In the genomic region with DNA sequence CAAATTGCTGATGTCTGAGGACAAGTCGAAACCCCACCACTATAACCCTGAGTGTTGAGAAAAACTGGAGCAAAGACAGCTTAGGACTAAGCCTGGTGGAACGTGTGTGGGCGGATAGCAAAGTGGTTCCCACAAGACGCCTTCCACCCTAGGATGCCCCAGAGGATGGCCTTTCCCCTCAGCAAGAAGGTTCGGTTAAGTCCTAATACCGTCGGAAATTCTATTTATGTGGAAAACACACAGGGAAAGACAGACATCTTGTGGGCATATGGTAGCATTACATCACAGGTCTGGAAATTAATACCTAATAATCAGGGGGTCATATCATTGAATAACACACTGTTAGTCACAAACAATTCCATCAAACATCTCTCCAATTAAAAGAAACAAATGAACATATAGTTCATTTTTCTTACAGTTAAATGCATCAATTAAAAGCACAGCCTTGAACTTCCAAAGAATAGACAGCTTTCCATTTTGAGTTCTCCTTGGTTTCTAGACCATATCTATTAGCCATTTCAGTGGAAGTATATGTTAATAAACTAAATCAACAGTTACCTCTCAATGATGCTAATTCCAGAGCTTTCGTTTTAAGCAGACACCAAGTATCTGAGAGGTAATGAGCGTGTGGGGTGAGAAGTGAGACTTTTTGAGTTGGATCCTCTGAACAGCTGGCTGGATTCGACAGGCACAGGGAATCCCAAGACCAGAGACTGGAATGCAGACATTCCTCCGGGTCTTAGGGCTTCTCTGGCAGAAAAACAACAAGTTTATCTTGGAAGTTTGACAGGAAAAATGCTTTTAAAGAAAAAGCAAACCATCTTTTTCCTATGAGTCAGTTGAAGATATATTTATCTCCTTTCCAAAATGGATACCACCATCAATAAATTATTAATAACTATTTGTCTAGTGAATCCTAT, we compare ENCODE assay signal across 10 cellular contexts. TPM values are rescaled to one million over a fixed set of nuclear protein-coding genes. Genes with fewer than 3 reads are reported as not detected.
A peak's percentile ranks its signal among the peaks of the same experiment; 100 is the strongest.
DNase-seq lines count a peak whose midpoint lies in the region; ATAC-seq and TF ChIP-seq lines count a peak whose summit lies in the region.
"Had no signal": no experiment of that assay in that cellular context is flagged by ENCODE, and none has a peak within 500 bp of the region (broad histone marks: within the 10 kb centered on the region; RNA-seq: fewer than 3 reads in every experiment).

No MANE protein-coding gene starts in this region.

- H3K36me3 ChIP-seq in left ventricle myocardium inferior: no peaks in the 10 kb centered on the region

- no peak overlapping the region for H3K27ac Mint-ChIP-seq in activated T-helper 17 cell treated with anti-CD3 and anti-CD28 coated beads, Interleukin-2, amount 50 U/mL, for 72 hours
- peak overlapping the region; percentile 25 for H3K27ac Mint-ChIP-seq in type B pancreatic cell

- ATAC-seq in activated T-helper 17 cell treated with anti-CD3 and anti-CD28 coated beads, Interleukin-2, amount 50 U/mL, for 72 hours (replicated peaks): no peak

- H3K4me3 ChIP-seq in left ventricle myocardium inferior: no peak overlapping the region

- no peaks in the 10 kb centered on the region for H3K9me3 Mint-ChIP-seq in activated T-helper 17 cell treated with anti-CD3 and anti-CD28 coated beads, Interleukin-2, amount 50 U/mL, for 72 hours
- H3K9me3 Mint-ChIP-seq in type B pancreatic cell: no peaks in the 10 kb centered on the region
- H3K9me3 Mint-ChIP-seq: central memory CD8-positive, alpha-beta T cell; stimulated activated naive CD8-positive, alpha-beta T cell treated with anti-CD3 and anti-CD28 coated beads, Interleukin-15, Interleukin-2, amounts not matched to agents 100 ng/mL and 50 ng/mL, for 24 hours had no signal

- H3K4me1 ChIP-seq in left ventricle myocardium inferior: peaks cover 32% of the 10 kb centered on the region

- peak overlapping the region; percentile 4 for H3K4me3 Mint-ChIP-seq in activated T-helper 17 cell treated with anti-CD3 and anti-CD28 coated beads, Interleukin-2, amount 50 U/mL, for 72 hours
- peak overlapping the region; percentile 15 for H3K4me3 Mint-ChIP-seq in type B pancreatic cell
- H3K4me3 Mint-ChIP-seq: central memory CD8-positive, alpha-beta T cell had no signal

- peaks cover 8% of the 10 kb centered on the region for H3K4me1 Mint-ChIP-seq in activated T-helper 17 cell treated with anti-CD3 and anti-CD28 coated beads, Interleukin-2, amount 50 U/mL, for 72 hours
- peaks cover 19% of the 10 kb centered on the region for H3K4me1 Mint-ChIP-seq in type B pancreatic cell (ENCODE audit: unreplicated experiment)

- no peaks in the 10 kb centered on the region for H3K27me3 Mint-ChIP-seq in activated T-helper 17 cell treated with anti-CD3 and anti-CD28 coated beads, Interleukin-2, amount 50 U/mL, for 72 hours
- no peaks in the 10 kb centered on the region for H3K27me3 Mint-ChIP-seq in type B pancreatic cell
- H3K27me3 Mint-ChIP-seq: central memory CD8-positive, alpha-beta T cell; stimulated activated naive CD8-positive, alpha-beta T cell treated with anti-CD3 and anti-CD28 coated beads, Interleukin-15, Interleukin-2, amounts not matched to agents 100 ng/mL and 50 ng/mL, for 24 hours had no signal

- H3K36me3 Mint-ChIP-seq in activated T-helper 17 cell treated with anti-CD3 and anti-CD28 coated beads, Interleukin-2, amount 50 U/mL, for 72 hours (ENCODE audit: low read depth): no peaks in the 10 kb centered on the region
- peaks cover 3% of the 10 kb centered on the region for H3K36me3 Mint-ChIP-seq in type B pancreatic cell

- DNase-seq in left ventricle myocardium inferior: no peak
- no peak for DNase-seq in cardiac septum (ENCODE audit: low spot score)
- DNase-seq in NCI-H2107 (lab: John Stamatoyannopoulos, UW): peak; percentile 30
- DNase-seq in islet precursor cell: peak; percentile 72
- DNase-seq in type B pancreatic cell (ENCODE audit: extremely low spot score, unreplicated experiment): no peak
- no peak for DNase-seq in KG1 (lab: John Stamatoyannopoulos, UW)
- no peak for DNase-seq in stimulated activated CD4-positive, alpha-beta T cell treated with anti-CD3 and anti-CD28 coated beads, Interleukin-2, amount 100 ng/mL, for 24 hours

- peak; percentile 82 for TF ChIP-seq CTCF in left ventricle myocardium inferior (IDR thresholded peaks at IDR 0.05; ENCODE audit: borderline replicate concordance)
- peak; percentile 86 for TF ChIP-seq CTCF in type B pancreatic cell (conservative IDR thresholded peaks at IDR 0.05)

- intact Hi-C loops in left ventricle myocardium inferior (cut with micrococcal nuclease) (loop anchor here (5.0 kb wide), 1 partner anchor 277 kb away; the partner anchor contains the start of gene ADAMTS16), cardiac septum (cut with DNase I) (loop anchor here (1.0 to 5.0 kb wide), 3 partner anchors 77 to 541 kb away; no protein-coding TSS in a partner anchor)

- no peaks in the 10 kb centered on the region for H3K27me3 ChIP-seq in left ventricle myocardium inferior (ENCODE audit: low read depth)

- no peaks in the 10 kb centered on the region for H3K9me3 ChIP-seq in left ventricle myocardium inferior (replicated peaks)

- H3K27ac ChIP-seq in left ventricle myocardium inferior (replicated peaks): no peak overlapping the region

RNA-seq across cellular contexts. Expression of gene ICE1, which starts 2.9 kb away (rescaled TPM):
- total RNA-seq in left ventricle myocardium inferior (17.5 TPM), cardiac septum (19.8 TPM), type B pancreatic cell (ENCODE audit: low replicate concordance) (32.0 and 37.8 TPM in 2 replicates)
- 10 to 100 TPM; 19.1 to 27.8 TPM for total RNA-seq in activated T-helper 17 cell treated with anti-CD3 and anti-CD28 coated beads, Interleukin-2, amount 50 U/mL, for 72 hours

Comparison
In these comparisons a context has a peak if more than half of its experiments do, and no peak if none do; other contexts are left out.
1. DNase-seq: peak in NCI-H2107 (single experiment) and islet precursor cell (single experiment); none in left ventricle myocardium inferior (single experiment), cardiac septum (single experiment), type B pancreatic cell (single experiment), KG1 (single experiment) and stimulated activated CD4-positive, alpha-beta T cell treated with anti-CD3 and anti-CD28 coated beads, Interleukin-2, amount 100 ng/mL, for 24 hours (0 of 2).